ENCODE assay signal across 1 cellular context in the genomic region with DNA sequence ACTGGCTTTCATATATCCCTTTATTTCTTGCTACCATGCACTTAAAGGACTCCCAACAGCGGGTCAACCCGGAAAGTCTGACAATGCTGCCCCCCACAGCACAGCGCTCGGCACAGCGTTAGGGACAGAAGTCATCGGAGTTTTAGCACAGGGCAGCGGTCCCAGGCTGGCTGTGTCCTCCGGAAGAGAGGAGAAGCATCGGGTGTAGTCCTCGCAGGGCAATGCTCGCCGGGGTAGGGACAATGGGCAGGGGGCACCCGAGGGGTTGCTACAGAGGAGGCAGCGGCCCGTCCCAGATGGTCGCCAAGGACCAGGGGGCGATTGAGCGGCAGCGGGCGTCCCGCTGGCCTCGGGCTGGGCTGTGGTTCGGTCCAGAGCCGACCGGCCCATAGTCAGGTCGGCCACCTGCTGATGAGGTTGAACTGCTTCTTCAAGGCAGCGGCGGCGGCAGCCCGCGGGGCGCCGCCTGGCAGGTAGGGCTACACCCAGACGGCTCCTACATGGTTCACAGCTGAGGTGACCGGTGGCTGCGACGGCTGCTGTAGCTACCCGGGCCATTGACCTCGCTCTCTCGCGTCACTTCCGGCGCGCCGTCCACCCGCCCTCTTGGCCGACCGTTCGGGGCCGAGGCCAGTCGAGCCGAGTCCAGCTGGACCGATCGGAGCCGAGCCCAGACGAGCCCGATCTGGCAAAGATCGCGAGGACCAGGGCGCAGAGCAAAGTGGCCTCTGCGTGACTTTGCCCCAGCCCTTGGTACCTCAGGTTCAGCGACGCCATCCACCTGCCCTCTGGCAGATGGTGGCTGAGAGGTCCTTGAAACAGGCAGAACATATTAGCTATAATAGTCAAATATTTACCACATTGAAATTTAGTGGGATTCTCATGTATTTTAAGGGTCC.
TF ChIP-seq lines count a peak whose summit lies in the region.

No MANE protein-coding gene starts in this region.

TF ChIP-seq in GM23338, 12 proteins besides CTCF, POLR2A, EP300 and RAD21 (continued from another document):
- TF ChIP-seq, protein P1, sequence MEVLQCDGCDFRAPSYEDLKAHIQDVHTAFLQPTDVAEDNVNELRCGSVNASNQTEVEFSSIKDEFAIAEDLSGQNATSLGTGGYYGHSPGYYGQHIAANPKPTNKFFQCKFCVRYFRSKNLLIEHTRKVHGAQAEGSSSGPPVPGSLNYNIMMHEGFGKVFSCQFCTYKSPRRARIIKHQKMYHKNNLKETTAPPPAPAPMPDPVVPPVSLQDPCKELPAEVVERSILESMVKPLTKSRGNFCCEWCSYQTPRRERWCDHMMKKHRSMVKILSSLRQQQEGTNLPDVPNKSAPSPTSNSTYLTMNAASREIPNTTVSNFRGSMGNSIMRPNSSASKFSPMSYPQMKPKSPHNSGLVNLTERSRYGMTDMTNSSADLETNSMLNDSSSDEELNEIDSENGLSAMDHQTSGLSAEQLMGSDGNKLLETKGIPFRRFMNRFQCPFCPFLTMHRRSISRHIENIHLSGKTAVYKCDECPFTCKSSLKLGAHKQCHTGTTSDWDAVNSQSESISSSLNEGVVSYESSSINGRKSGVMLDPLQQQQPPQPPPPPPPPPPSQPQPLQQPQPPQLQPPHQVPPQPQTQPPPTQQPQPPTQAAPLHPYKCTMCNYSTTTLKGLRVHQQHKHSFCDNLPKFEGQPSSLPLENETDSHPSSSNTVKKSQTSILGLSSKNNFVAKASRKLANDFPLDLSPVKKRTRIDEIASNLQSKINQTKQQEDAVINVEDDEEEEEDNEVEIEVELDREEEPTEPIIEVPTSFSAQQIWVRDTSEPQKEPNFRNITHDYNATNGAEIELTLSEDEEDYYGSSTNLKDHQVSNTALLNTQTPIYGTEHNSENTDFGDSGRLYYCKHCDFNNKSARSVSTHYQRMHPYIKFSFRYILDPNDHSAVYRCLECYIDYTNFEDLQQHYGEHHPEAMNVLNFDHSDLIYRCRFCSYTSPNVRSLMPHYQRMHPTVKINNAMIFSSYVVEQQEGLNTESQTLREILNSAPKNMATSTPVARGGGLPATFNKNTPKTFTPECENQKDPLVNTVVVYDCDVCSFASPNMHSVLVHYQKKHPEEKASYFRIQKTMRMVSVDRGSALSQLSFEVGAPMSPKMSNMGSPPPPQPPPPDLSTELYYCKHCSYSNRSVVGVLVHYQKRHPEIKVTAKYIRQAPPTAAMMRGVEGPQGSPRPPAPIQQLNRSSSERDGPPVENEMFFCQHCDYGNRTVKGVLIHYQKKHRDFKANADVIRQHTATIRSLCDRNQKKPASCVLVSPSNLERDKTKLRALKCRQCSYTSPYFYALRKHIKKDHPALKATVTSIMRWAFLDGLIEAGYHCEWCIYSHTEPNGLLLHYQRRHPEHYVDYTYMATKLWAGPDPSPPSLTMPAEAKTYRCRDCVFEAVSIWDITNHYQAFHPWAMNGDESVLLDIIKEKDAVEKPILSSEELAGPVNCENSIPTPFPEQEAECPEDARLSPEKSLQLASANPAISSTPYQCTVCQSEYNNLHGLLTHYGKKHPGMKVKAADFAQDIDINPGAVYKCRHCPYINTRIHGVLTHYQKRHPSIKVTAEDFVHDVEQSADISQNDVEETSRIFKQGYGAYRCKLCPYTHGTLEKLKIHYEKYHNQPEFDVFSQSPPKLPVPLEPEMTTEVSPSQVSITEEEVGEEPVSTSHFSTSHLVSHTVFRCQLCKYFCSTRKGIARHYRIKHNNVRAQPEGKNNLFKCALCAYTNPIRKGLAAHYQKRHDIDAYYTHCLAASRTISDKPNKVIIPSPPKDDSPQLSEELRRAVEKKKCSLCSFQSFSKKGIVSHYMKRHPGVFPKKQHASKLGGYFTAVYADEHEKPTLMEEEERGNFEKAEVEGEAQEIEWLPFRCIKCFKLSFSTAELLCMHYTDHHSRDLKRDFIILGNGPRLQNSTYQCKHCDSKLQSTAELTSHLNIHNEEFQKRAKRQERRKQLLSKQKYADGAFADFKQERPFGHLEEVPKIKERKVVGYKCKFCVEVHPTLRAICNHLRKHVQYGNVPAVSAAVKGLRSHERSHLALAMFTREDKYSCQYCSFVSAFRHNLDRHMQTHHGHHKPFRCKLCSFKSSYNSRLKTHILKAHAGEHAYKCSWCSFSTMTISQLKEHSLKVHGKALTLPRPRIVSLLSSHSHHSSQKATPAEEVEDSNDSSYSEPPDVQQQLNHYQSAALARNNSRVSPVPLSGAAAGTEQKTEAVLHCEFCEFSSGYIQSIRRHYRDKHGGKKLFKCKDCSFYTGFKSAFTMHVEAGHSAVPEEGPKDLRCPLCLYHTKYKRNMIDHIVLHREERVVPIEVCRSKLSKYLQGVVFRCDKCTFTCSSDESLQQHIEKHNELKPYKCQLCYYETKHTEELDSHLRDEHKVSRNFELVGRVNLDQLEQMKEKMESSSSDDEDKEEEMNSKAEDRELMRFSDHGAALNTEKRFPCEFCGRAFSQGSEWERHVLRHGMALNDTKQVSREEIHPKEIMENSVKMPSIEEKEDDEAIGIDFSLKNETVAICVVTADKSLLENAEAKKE (CRISPR knock-in tag; IDR thresholded peaks at IDR 0.05) = no peak
- TF ChIP-seq NANOG (IDR thresholded peaks at IDR 0.05; ENCODE audit: borderline replicate concordance) (no peak), CREB1 (CRISPR knock-in tag; IDR thresholded peaks at IDR 0.05; ENCODE audit: low read depth) (peak; percentile 95)
- TF ChIP-seq, protein P2, sequence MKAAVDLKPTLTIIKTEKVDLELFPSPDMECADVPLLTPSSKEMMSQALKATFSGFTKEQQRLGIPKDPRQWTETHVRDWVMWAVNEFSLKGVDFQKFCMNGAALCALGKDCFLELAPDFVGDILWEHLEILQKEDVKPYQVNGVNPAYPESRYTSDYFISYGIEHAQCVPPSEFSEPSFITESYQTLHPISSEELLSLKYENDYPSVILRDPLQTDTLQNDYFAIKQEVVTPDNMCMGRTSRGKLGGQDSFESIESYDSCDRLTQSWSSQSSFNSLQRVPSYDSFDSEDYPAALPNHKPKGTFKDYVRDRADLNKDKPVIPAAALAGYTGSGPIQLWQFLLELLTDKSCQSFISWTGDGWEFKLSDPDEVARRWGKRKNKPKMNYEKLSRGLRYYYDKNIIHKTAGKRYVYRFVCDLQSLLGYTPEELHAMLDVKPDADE (IDR thresholded peaks at IDR 0.05) = peak; percentile 81
